ENCODE assay signal across 8 cellular contexts in genomic region chr6:44255848-44256247, GRCh38. TPM values are rescaled to one million over a fixed set of nuclear protein-coding genes. Genes with fewer than 3 reads are reported as not detected.
DNase-seq lines count a peak whose midpoint lies in the region; ATAC-seq and TF ChIP-seq lines count a peak whose summit lies in the region.

No MANE protein-coding gene starts in this region.

- DNase-seq in CD14-positive monocyte (ENCODE audit: low spot score) (no peak), MG63 (no peak), cardiac fibroblast (ENCODE audit: low read depth in 2 of 2) (no peak), GM19238 (ENCODE audit: insufficient read length, low spot score) (no peak), hippocampal formation (lab: John Stamatoyannopoulos, UW) (no peak)
- DNase-seq in natural killer cell treated with Interleukin-12 subunit alpha and Interleukin-12 subunit beta and Interleukin-15 and Interleukin-18, amount 100 ng/mL, for 72 hours (ENCODE audit: low spot score): no peak

- H3K4me1 Mint-ChIP-seq in CD14-positive monocyte: peaks cover 44% of the 10 kb centered on the region
- H3K4me1 Mint-ChIP-seq in natural killer cell treated with Interleukin-12 subunit alpha and Interleukin-12 subunit beta and Interleukin-15 and Interleukin-18, amount 100 ng/mL, for 72 hours (ENCODE audit: low read depth in 2 of 2): peaks cover 64 to 65% of the 10 kb centered on the region in 2 donors

- H3K27ac Mint-ChIP-seq in CD14-positive monocyte: peak overlapping the region in 4 of 7 donors; percentile 20 to 76 (median 63)
- peak overlapping the region; percentile 91 to 98 for H3K27ac Mint-ChIP-seq in natural killer cell treated with Interleukin-12 subunit alpha and Interleukin-12 subunit beta and Interleukin-15 and Interleukin-18, amount 100 ng/mL, for 72 hours

- TF ChIP-seq CTCF in CD14-positive monocyte (IDR thresholded peaks at IDR 0.05) (no peak), cardiac fibroblast (IDR thresholded peaks at IDR 0.05; ENCODE audit: low read depth, low read length) (no peak)

- H3K36me3 ChIP-seq in MG63: peaks cover 74% of the 10 kb centered on the region

- ATAC-seq in natural killer cell treated with Interleukin-12 subunit alpha and Interleukin-12 subunit beta and Interleukin-15 and Interleukin-18, amount 100 ng/mL, for 72 hours: no peak
- no peak for ATAC-seq in HG02642 (IDR thresholded peaks at IDR 0.05; ENCODE audit: poor library complexity, unreplicated experiment)
- ATAC-seq in HG03097 (IDR thresholded peaks at IDR 0.05; ENCODE audit: low FRiP score, unreplicated experiment): no peak

- H3K9me3 ChIP-seq in MG63: no peaks in the 10 kb centered on the region

- intact Hi-C loops in CD14-positive monocyte (cut with micrococcal nuclease): loop anchor here (5.0 kb wide), 3 partner anchors 34 to 159 kb away; partner anchors contain the start of gene SLC29A1 (in 2 of the 2)

- H3K4me3 Mint-ChIP-seq in CD14-positive monocyte: peak overlapping the region in 1 of 2 donors; percentile 79
- H3K4me3 Mint-ChIP-seq in natural killer cell treated with Interleukin-12 subunit alpha and Interleukin-12 subunit beta and Interleukin-15 and Interleukin-18, amount 100 ng/mL, for 72 hours: peak overlapping the region; percentile 88

- peaks cover 0 to 6% (median 2%) of the 10 kb centered on the region in 3 donors for H3K27me3 Mint-ChIP-seq in CD14-positive monocyte (ENCODE audit: low read depth in 3 of 3)
- H3K27me3 Mint-ChIP-seq in natural killer cell treated with Interleukin-12 subunit alpha and Interleukin-12 subunit beta and Interleukin-15 and Interleukin-18, amount 100 ng/mL, for 72 hours: no peaks in the 10 kb centered on the region

- peak overlapping the region; percentile 96 for H3K4me3 ChIP-seq in MG63
- H3K4me3 ChIP-seq in cardiac fibroblast (replicated peaks in 1 of 2; ENCODE audit: low read depth in 2 of 2, low read length in 2 of 2): peak overlapping the region; percentile 88 to 89

- H3K36me3 Mint-ChIP-seq in CD14-positive monocyte: peaks cover 73 to 77% of the 10 kb centered on the region in 2 donors
- peaks cover 36% of the 10 kb centered on the region for H3K36me3 Mint-ChIP-seq in natural killer cell treated with Interleukin-12 subunit alpha and Interleukin-12 subunit beta and Interleukin-15 and Interleukin-18, amount 100 ng/mL, for 72 hours

- H3K9me3 Mint-ChIP-seq in CD14-positive monocyte: no peaks in the 10 kb centered on the region
- H3K9me3 Mint-ChIP-seq in natural killer cell treated with Interleukin-12 subunit alpha and Interleukin-12 subunit beta and Interleukin-15 and Interleukin-18, amount 100 ng/mL, for 72 hours: no peaks in the 10 kb centered on the region

- H3K27me3 ChIP-seq in MG63: no peaks in the 10 kb centered on the region

RNA-seq across cellular contexts. Expression of gene SLC35B2, which starts 1.5 kb away (rescaled TPM):
- 10 to 100 TPM; 17.4 to 30.6 TPM for polyA plus RNA-seq in CD14-positive monocyte
- total RNA-seq in MG63 (2014; rRNA removed; shearing (Covaris generic); ENCODE audit: low replicate concordance): 386 and 631 TPM in 2 replicates
- total RNA-seq in natural killer cell treated with Interleukin-12 subunit alpha and Interleukin-12 subunit beta and Interleukin-15 and Interleukin-18, amount 100 ng/mL, for 72 hours: 10 to 100 TPM; 34.6 to 39.4 TPM

RNA-seq across cellular contexts. Expression of gene HSP90AB1, which starts 8.9 kb away (rescaled TPM):
- 100 to 1,000 TPM; 119 to 145 TPM for polyA plus RNA-seq in CD14-positive monocyte
- 5,432 and 5,573 TPM in 2 replicates for total RNA-seq in MG63 (2014; rRNA removed; shearing (Covaris generic); ENCODE audit: low replicate concordance)
- total RNA-seq in natural killer cell treated with Interleukin-12 subunit alpha and Interleukin-12 subunit beta and Interleukin-15 and Interleukin-18, amount 100 ng/mL, for 72 hours: 1,000 to 10,000 TPM; 1,035 to 1,696 TPM

RNA-seq across cellular contexts. Expression of gene NFKBIE, which starts 9.5 kb away (rescaled TPM):
- polyA plus RNA-seq in CD14-positive monocyte: 10 to 100 TPM; 19.9 to 23.2 TPM
- 24.4 and 35.2 TPM in 2 replicates for total RNA-seq in MG63 (2014; rRNA removed; shearing (Covaris generic); ENCODE audit: low replicate concordance)
- 10 to 100 TPM; 24.1 to 26.1 TPM for total RNA-seq in natural killer cell treated with Interleukin-12 subunit alpha and Interleukin-12 subunit beta and Interleukin-15 and Interleukin-18, amount 100 ng/mL, for 72 hours

RNA-seq across cellular contexts. Expression of gene TMEM151B, which starts 14.4 kb away (rescaled TPM):
- not detected for polyA plus RNA-seq in CD14-positive monocyte
- total RNA-seq in MG63 (2014; rRNA removed; shearing (Covaris generic); ENCODE audit: low replicate concordance): 0.20 TPM in 1 of 2 replicates, not detected in the other
- total RNA-seq in natural killer cell treated with Interleukin-12 subunit alpha and Interleukin-12 subunit beta and Interleukin-15 and Interleukin-18, amount 100 ng/mL, for 72 hours: not detected

RNA-seq across cellular contexts. Expression of gene SLC29A1, which starts 32.5 kb away (rescaled TPM):
- polyA plus RNA-seq in CD14-positive monocyte: 10 to 100 TPM; 14.3 to 15.0 TPM
- total RNA-seq in MG63 (2014; rRNA removed; shearing (Covaris generic); ENCODE audit: low replicate concordance): 118 and 130 TPM in 2 replicates
- 10 to 100 TPM; 25.1 to 95.6 TPM for total RNA-seq in natural killer cell treated with Interleukin-12 subunit alpha and Interleukin-12 subunit beta and Interleukin-15 and Interleukin-18, amount 100 ng/mL, for 72 hours
